Comparison of ENCODE assay signal across 1 cellular context in genomic region chr2:165953655-165954606, GRCh38.
TF ChIP-seq lines count a peak whose summit lies in the region.

TSS of gene TTC21B (minus strand) at chr2:165953776. CDS start at chr2:165953705, 71 bp downstream.

TF ChIP-seq in SK-N-SH, 30 proteins besides CTCF, POLR2A, EP300 and RAD21 (continued from another document):
- TF ChIP-seq USF2 (IDR thresholded peaks at IDR 0.05; ENCODE audit: borderline replicate concordance, low read depth, low read length) (no peak), FOXJ3 (CRISPR knock-in tag; IDR thresholded peaks at IDR 0.05) (no peak; the same call in 1 of the 2 replicates), RFX5 (IDR thresholded peaks at IDR 0.05; ENCODE audit: low read length) (no peak; the same call in 1 of the 2 replicates), FOXM1 (IDR thresholded peaks at IDR 0.05; ENCODE audit: low read depth) (no peak; the same call in 1 of the 2 replicates), TAF1 (IDR thresholded peaks at IDR 0.05; ENCODE audit: borderline replicate concordance, low read depth, low read length) (peak; percentile 88), FOSL2 (IDR thresholded peaks at IDR 0.05; ENCODE audit: borderline replicate concordance, low read depth) (no peak), JUND (IDR thresholded peaks at IDR 0.05) (no peak), USF1 (IDR thresholded peaks at IDR 0.05; ENCODE audit: borderline replicate concordance, low read depth) (peak; percentile 10; the same call in 1 of the 2 replicates), TCF12 (IDR thresholded peaks at IDR 0.05) (0 out of 2 replicates have a peak, but pooled peaks have one; percentile 3), MAX (IDR thresholded peaks at IDR 0.05; ENCODE audit: low read depth) (peak; percentile 96)
- TF ChIP-seq, protein P1, sequence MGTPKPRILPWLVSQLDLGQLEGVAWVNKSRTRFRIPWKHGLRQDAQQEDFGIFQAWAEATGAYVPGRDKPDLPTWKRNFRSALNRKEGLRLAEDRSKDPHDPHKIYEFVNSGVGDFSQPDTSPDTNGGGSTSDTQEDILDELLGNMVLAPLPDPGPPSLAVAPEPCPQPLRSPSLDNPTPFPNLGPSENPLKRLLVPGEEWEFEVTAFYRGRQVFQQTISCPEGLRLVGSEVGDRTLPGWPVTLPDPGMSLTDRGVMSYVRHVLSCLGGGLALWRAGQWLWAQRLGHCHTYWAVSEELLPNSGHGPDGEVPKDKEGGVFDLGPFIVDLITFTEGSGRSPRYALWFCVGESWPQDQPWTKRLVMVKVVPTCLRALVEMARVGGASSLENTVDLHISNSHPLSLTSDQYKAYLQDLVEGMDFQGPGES (IDR thresholded peaks at IDR 0.05; ENCODE audit: low read depth, low read length), result no peak
